9 cellular contexts compared by ENCODE assay signal in genomic region chrX:40945366-40945713, GRCh38.
DNase-seq lines count a peak whose midpoint lies in the region; ATAC-seq and TF ChIP-seq lines count a peak whose summit lies in the region.
"Had no signal": no experiment of that assay in that cellular context is flagged by ENCODE, and none has a peak within 500 bp of the region (broad histone marks: within the 10 kb centered on the region; RNA-seq: fewer than 3 reads in every experiment).

No MANE protein-coding gene starts in this region.

- H3K27me3 ChIP-seq in MG63 = no peaks in the 10 kb centered on the region
- H3K27me3 ChIP-seq in naive thymus-derived CD4-positive, alpha-beta T cell (ENCODE audit: control insufficient read depth in 2 of 2, insufficient read depth in 2 of 2, low read length in 2 of 2) = no peaks in the 10 kb centered on the region

- peaks cover 0 to 3% (median 0%) of the 10 kb centered on the region in 7 donors for H3K4me1 Mint-ChIP-seq in naive thymus-derived CD4-positive, alpha-beta T cell
- no peaks in the 10 kb centered on the region for H3K4me1 Mint-ChIP-seq in activated CD4-positive, alpha-beta memory T cell treated with anti-CD3 and anti-CD28 coated beads, Interleukin-2, amount 10 ng/mL, durations not matched to agents 7 days and 5 days
- H3K4me1 Mint-ChIP-seq: central memory CD8-positive, alpha-beta T cell had no signal

- intact Hi-C loops in naive thymus-derived CD4-positive, alpha-beta T cell (cut with micrococcal nuclease) = no loop called here

- POLR2A ChIA-PET in naive thymus-derived CD4-positive, alpha-beta T cell (lab: Charles Lee) = no interaction called here
- POLR2A ChIA-PET in activated CD4-positive, alpha-beta memory T cell treated with anti-CD3 and anti-CD28 coated beads, Interleukin-2, amount 10 ng/mL, durations not matched to agents 7 days and 5 days (lab: Charles Lee) = no interaction called here

- no peaks in the 10 kb centered on the region for H3K9me3 ChIP-seq in MG63
- no peaks in the 10 kb centered on the region for H3K9me3 ChIP-seq in naive thymus-derived CD4-positive, alpha-beta T cell (ENCODE audit: control insufficient read depth in 2 of 3, low read length in 3 of 3)

- H3K9me3 Mint-ChIP-seq in naive thymus-derived CD4-positive, alpha-beta T cell = peaks cover 0 to 8% (median 0%) of the 10 kb centered on the region in 11 donors
- H3K9me3 Mint-ChIP-seq in activated CD4-positive, alpha-beta memory T cell treated with anti-CD3 and anti-CD28 coated beads, Interleukin-2, amount 10 ng/mL, durations not matched to agents 7 days and 5 days = no peaks in the 10 kb centered on the region
- H3K9me3 Mint-ChIP-seq: central memory CD8-positive, alpha-beta T cell had no signal

- peaks cover 0 to 4% (median 0%) of the 10 kb centered on the region in 5 donors for H3K36me3 Mint-ChIP-seq in naive thymus-derived CD4-positive, alpha-beta T cell
- H3K36me3 Mint-ChIP-seq in activated CD4-positive, alpha-beta memory T cell treated with anti-CD3 and anti-CD28 coated beads, Interleukin-2, amount 10 ng/mL, durations not matched to agents 7 days and 5 days (ENCODE audit: low read depth) = no peaks in the 10 kb centered on the region

- H3K4me1 ChIP-seq in naive thymus-derived CD4-positive, alpha-beta T cell (ENCODE audit: control insufficient read depth in 2 of 2, insufficient read depth in 2 of 2, low read length in 2 of 2) = no peaks in the 10 kb centered on the region

- H3K36me3 ChIP-seq in MG63 = no peaks in the 10 kb centered on the region
- no peaks in the 10 kb centered on the region for H3K36me3 ChIP-seq in naive thymus-derived CD4-positive, alpha-beta T cell (ENCODE audit: control insufficient read depth in 2 of 3, insufficient read depth in 3 of 3, low read length in 3 of 3)

- H3K27ac ChIP-seq in naive thymus-derived CD4-positive, alpha-beta T cell (ENCODE audit: low read depth, low read length) = no peak overlapping the region

- DNase-seq in MG63 (peak; percentile 62), cardiac fibroblast (ENCODE audit: low read depth in 2 of 2) (peak; percentile 74 to 78), mesenteric fat pad (ENCODE audit: low spot score) (no peak), DMS79 treated with DMSO at 0.1 percent for 48 hours (lab: John Stamatoyannopoulos, UW) (no peak), putamen (ENCODE audit: low spot score) (no peak)
- DNase-seq in naive thymus-derived CD4-positive, alpha-beta T cell = no peak
- DNase-seq in activated CD4-positive, alpha-beta memory T cell treated with anti-CD3 and anti-CD28 coated beads, Interleukin-2, amount 10 ng/mL, durations not matched to agents 7 days and 5 days = no peak

- H3K4me3 Mint-ChIP-seq in naive thymus-derived CD4-positive, alpha-beta T cell = no peak overlapping the region
- H3K4me3 Mint-ChIP-seq in activated CD4-positive, alpha-beta memory T cell treated with anti-CD3 and anti-CD28 coated beads, Interleukin-2, amount 10 ng/mL, durations not matched to agents 7 days and 5 days = no peak overlapping the region
- H3K4me3 Mint-ChIP-seq: central memory CD8-positive, alpha-beta T cell had no signal

- H3K27me3 Mint-ChIP-seq in naive thymus-derived CD4-positive, alpha-beta T cell = no peaks in the 10 kb centered on the region
- H3K27me3 Mint-ChIP-seq in activated CD4-positive, alpha-beta memory T cell treated with anti-CD3 and anti-CD28 coated beads, Interleukin-2, amount 10 ng/mL, durations not matched to agents 7 days and 5 days = no peaks in the 10 kb centered on the region
- H3K27me3 Mint-ChIP-seq: central memory CD8-positive, alpha-beta T cell had no signal

- H3K27ac Mint-ChIP-seq in naive thymus-derived CD4-positive, alpha-beta T cell = no peak overlapping the region
- H3K27ac Mint-ChIP-seq in activated CD4-positive, alpha-beta memory T cell treated with anti-CD3 and anti-CD28 coated beads, Interleukin-2, amount 10 ng/mL, durations not matched to agents 7 days and 5 days = no peak overlapping the region

- no peak for TF ChIP-seq CTCF in cardiac fibroblast (IDR thresholded peaks at IDR 0.05; ENCODE audit: low read depth, low read length)

- ATAC-seq in GM18858 (IDR thresholded peaks at IDR 0.05; ENCODE audit: unreplicated experiment) = peak; percentile 68
- ATAC-seq in naive thymus-derived CD4-positive, alpha-beta T cell = peak; percentile 48

- H3K4me3 ChIP-seq in MG63 = no peak overlapping the region
- H3K4me3 ChIP-seq in cardiac fibroblast (replicated peaks in 1 of 2; ENCODE audit: low read depth in 2 of 2, low read length in 2 of 2) = no peak overlapping the region
- H3K4me3 ChIP-seq in naive thymus-derived CD4-positive, alpha-beta T cell (ENCODE audit: low read length) = no peak overlapping the region

- CTCF ChIA-PET in naive thymus-derived CD4-positive, alpha-beta T cell (lab: Charles Lee) = no interaction called here
- CTCF ChIA-PET in activated CD4-positive, alpha-beta memory T cell treated with anti-CD3 and anti-CD28 coated beads, Interleukin-2, amount 10 ng/mL, durations not matched to agents 7 days and 5 days (lab: Charles Lee) = no interaction called here

Comparison
In these comparisons a context has a peak if more than half of its experiments do, and no peak if none do; other contexts are left out.
1. DNase-seq: peak in MG63 (single experiment) and cardiac fibroblast (2 of 2); none in naive thymus-derived CD4-positive, alpha-beta T cell (0 of 9), activated CD4-positive, alpha-beta memory T cell treated with anti-CD3 and anti-CD28 coated beads, Interleukin-2, amount 10 ng/mL, durations not matched to agents 7 days and 5 days (single experiment), mesenteric fat pad (single experiment), DMS79 treated with DMSO at 0.1 percent for 48 hours (single experiment) and putamen (single experiment).